1 cellular context compared by ENCODE assay signal in genomic region chr21:40923914-40924313, GRCh38.
TF ChIP-seq lines count a peak whose summit lies in the region.

No MANE protein-coding gene starts in this region.

TF ChIP-seq in WTC11, 78 proteins besides CTCF, POLR2A, EP300 and RAD21 (continued from another document):
- no peak for TF ChIP-seq CREM (CRISPR knock-in tag; IDR thresholded peaks at IDR 0.05)
- no peak for TF ChIP-seq USF1 (CRISPR knock-in tag; IDR thresholded peaks at IDR 0.05)
- TF ChIP-seq AR (CRISPR knock-in tag; IDR thresholded peaks at IDR 0.05), result no peak
- no peak for TF ChIP-seq ESRRA (CRISPR knock-in tag; IDR thresholded peaks at IDR 0.05; ENCODE audit: borderline replicate concordance)
- TF ChIP-seq FOXP4 (CRISPR knock-in tag; IDR thresholded peaks at IDR 0.05), result no peak
- TF ChIP-seq MLX (CRISPR knock-in tag; IDR thresholded peaks at IDR 0.05), result no peak
- TF ChIP-seq E2F4 (CRISPR knock-in tag; IDR thresholded peaks at IDR 0.05; ENCODE audit: borderline replicate concordance, low read depth), result no peak
